Comparison of ENCODE assay signal across 18 cellular contexts in the genomic region with DNA sequence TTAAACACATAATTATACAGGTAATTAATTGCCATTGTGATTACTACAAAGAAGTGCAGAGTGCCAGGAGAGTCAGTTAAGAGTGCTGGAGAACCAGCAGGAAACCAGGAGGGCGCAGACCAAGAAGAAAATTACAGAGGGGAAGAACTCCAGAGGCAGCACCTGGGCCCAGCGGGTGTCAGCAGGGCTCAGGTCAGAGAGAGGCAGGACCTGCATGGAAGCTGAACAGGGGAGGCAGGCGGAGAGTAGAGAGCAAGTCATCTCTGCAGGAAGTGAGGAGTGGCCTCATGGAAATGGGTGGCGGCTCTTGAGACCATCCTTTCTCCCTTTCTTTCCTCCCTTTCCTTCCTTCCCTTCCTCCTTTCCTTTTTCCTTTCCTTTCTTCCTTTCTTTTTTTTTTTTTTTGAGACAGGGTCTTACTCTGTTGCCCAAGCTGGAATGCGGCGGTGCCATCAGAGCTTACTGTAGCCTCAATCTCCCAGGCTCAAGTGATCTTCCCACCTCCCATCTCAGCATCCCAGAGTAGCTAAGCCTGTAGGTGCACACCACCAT. TPM values are rescaled to one million over a fixed set of nuclear protein-coding genes. Genes with fewer than 3 reads are reported as not detected.
DNase-seq lines count a peak whose midpoint lies in the region; ATAC-seq and TF ChIP-seq lines count a peak whose summit lies in the region.
"Had no signal": no experiment of that assay in that cellular context is flagged by ENCODE, and none has a peak within 500 bp of the region (broad histone marks: within the 10 kb centered on the region; RNA-seq: fewer than 3 reads in every experiment).

No MANE protein-coding gene starts in this region.

- no peak overlapping the region for H3K4me3 ChIP-seq in endodermal cell (ENCODE audit: low read length)
- H3K4me3 ChIP-seq in ascending aorta, result no peak overlapping the region
- H3K4me3 ChIP-seq in CD8-positive, alpha-beta T cell (ENCODE audit: low read depth, low read length), result no peak overlapping the region
- H3K4me3 ChIP-seq: BLaER1 treated with 17β-estradiol and CSF1 and Interleukin-3, amounts not matched to agents 10 nM and 100 nM; GM12878 had no signal

- H3K36me3 ChIP-seq in endodermal cell (ENCODE audit: control insufficient read depth, insufficient read depth, low read length) (no peaks in the 10 kb centered on the region), ascending aorta (no peaks in the 10 kb centered on the region)
- no peaks in the 10 kb centered on the region for H3K36me3 ChIP-seq in CD8-positive, alpha-beta T cell (ENCODE audit: insufficient read depth, low read length)
- H3K36me3 ChIP-seq: BLaER1 treated with 17β-estradiol and CSF1 and Interleukin-3, amounts not matched to agents 10 nM and 100 nM had no signal

- H3K9me3 ChIP-seq in endodermal cell (ENCODE audit: control insufficient read depth, low read length) (no peaks in the 10 kb centered on the region), ascending aorta (no peaks in the 10 kb centered on the region)
- H3K9me3 ChIP-seq in CD8-positive, alpha-beta T cell (ENCODE audit: low read length), result no peaks in the 10 kb centered on the region
- H3K9me3 ChIP-seq: BLaER1 treated with 17β-estradiol and CSF1 and Interleukin-3, amounts not matched to agents 10 nM and 100 nM had no signal

- H3K4me1 Mint-ChIP-seq in T-helper 2 cell treated with Interferon-gamma antibody and Interleukin-4, amounts not matched to agents 5 μg/mL and 100 μg/mL, for 36 hours (ENCODE audit: low read depth), result peaks cover 6% of the 10 kb centered on the region
- H3K4me1 Mint-ChIP-seq in endodermal cell, result peaks cover 12% of the 10 kb centered on the region
- peaks cover 9% of the 10 kb centered on the region for H3K4me1 Mint-ChIP-seq in CD8-positive, alpha-beta T cell (ENCODE audit: low read depth)

- intact Hi-C loops in ascending aorta (cut with DNase I), result no loop called here
- intact Hi-C loops in CD8-positive, alpha-beta T cell (cut with DNase I, micrococcal nuclease), result no loop called here

- no peak overlapping the region for H3K4me3 Mint-ChIP-seq in T-helper 2 cell treated with Interferon-gamma antibody and Interleukin-4, amounts not matched to agents 5 μg/mL and 100 μg/mL, for 36 hours
- H3K4me3 Mint-ChIP-seq in endodermal cell, result no peak overlapping the region
- no peak overlapping the region for H3K4me3 Mint-ChIP-seq in CD8-positive, alpha-beta T cell
- H3K4me3 Mint-ChIP-seq: T-helper 17 cell had no signal

- CTCF ChIA-PET in CD8-positive, alpha-beta T cell (lab: Charles Lee), result interaction anchor here (2.7 kb wide), 1 partner anchor 11 kb away, joined by 6 read pairs; no protein-coding TSS in a partner anchor

- no peaks in the 10 kb centered on the region for H3K9me3 Mint-ChIP-seq in T-helper 2 cell treated with Interferon-gamma antibody and Interleukin-4, amounts not matched to agents 5 μg/mL and 100 μg/mL, for 36 hours
- no peaks in the 10 kb centered on the region for H3K9me3 Mint-ChIP-seq in endodermal cell
- H3K9me3 Mint-ChIP-seq in CD8-positive, alpha-beta T cell, result no peaks in the 10 kb centered on the region

- TF ChIP-seq CTCF in endodermal cell (conservative IDR thresholded peaks at IDR 0.05), result no peak
- TF ChIP-seq CTCF in ascending aorta (IDR thresholded peaks at IDR 0.05), result no peak
- TF ChIP-seq CTCF in CD8-positive, alpha-beta T cell (IDR thresholded peaks at IDR 0.05), result no peak

- no peaks in the 10 kb centered on the region for H3K36me3 Mint-ChIP-seq in T-helper 2 cell treated with Interferon-gamma antibody and Interleukin-4, amounts not matched to agents 5 μg/mL and 100 μg/mL, for 36 hours (ENCODE audit: low read depth)
- no peaks in the 10 kb centered on the region for H3K36me3 Mint-ChIP-seq in endodermal cell (ENCODE audit: low read depth)
- H3K36me3 Mint-ChIP-seq in CD8-positive, alpha-beta T cell, result peaks cover 5% of the 10 kb centered on the region

- H3K27me3 Mint-ChIP-seq in T-helper 2 cell treated with Interferon-gamma antibody and Interleukin-4, amounts not matched to agents 5 μg/mL and 100 μg/mL, for 36 hours (ENCODE audit: low read depth), result peaks cover 61% of the 10 kb centered on the region
- H3K27me3 Mint-ChIP-seq in endodermal cell (ENCODE audit: insufficient read depth), result peaks cover 38% of the 10 kb centered on the region
- peaks cover 22% of the 10 kb centered on the region for H3K27me3 Mint-ChIP-seq in CD8-positive, alpha-beta T cell (ENCODE audit: low read depth)

- H3K4me1 ChIP-seq in endodermal cell (ENCODE audit: control insufficient read depth, insufficient read depth, low read length) (peaks cover 3% of the 10 kb centered on the region), ascending aorta (peaks cover 0 to 3% of the 10 kb centered on the region in 2 donors)
- H3K4me1 ChIP-seq in CD8-positive, alpha-beta T cell (ENCODE audit: insufficient read depth, low read length), result peaks cover 9% of the 10 kb centered on the region

- no peak for ATAC-seq in HG03432 (IDR thresholded peaks at IDR 0.05; ENCODE audit: unreplicated experiment)
- no peak for ATAC-seq in GM19035 (IDR thresholded peaks at IDR 0.05; ENCODE audit: unreplicated experiment)
- no peak for ATAC-seq in CD8-positive, alpha-beta T cell
- ATAC-seq: GM12878, T-helper 17 cell had no signal

- 65 to 85% methylated on average over 2 to 6 of the region's 6 CpGs for WGBS in endodermal cell (ENCODE audit: insufficient coverage in 1 of 2, insufficient read length in 1 of 2), 2 experiments

- H3K27me3 ChIP-seq in endodermal cell (ENCODE audit: control insufficient read depth, insufficient read depth, low read length, poor library complexity, severe bottlenecking) (no peaks in the 10 kb centered on the region), ascending aorta (no peaks in the 10 kb centered on the region)
- H3K27me3 ChIP-seq in CD8-positive, alpha-beta T cell (ENCODE audit: insufficient read depth, low read length), result peaks cover 4% of the 10 kb centered on the region
- H3K27me3 ChIP-seq: BLaER1 treated with 17β-estradiol and CSF1 and Interleukin-3, amounts not matched to agents 10 nM and 100 nM had no signal

- DNase-seq in T-helper 2 cell treated with Interferon-gamma antibody and Interleukin-4, amounts not matched to agents 5 μg/mL and 100 μg/mL, for 36 hours (ENCODE audit: low spot score), result no peak
- no peak for DNase-seq in T-helper 2 cell
- peak; percentile 50 for DNase-seq in NCI-H146 (lab: John Stamatoyannopoulos, UW)
- DNase-seq in endodermal cell, result peak; percentile 76
- no peak for DNase-seq in ascending aorta (ENCODE audit: low spot score in 2 of 2)
- DNase-seq in CD8-positive, alpha-beta T cell, result no peak
- DNase-seq: DMS153, KBM-7, NCI-H1092, NCI-H2029 treated with DMSO at 0.1 percent for 48 hours, NCI-H345, NCI-H774, SHP77 treated with DMSO at 0.1 percent for 48 hours, T-helper 17 cell had no signal

- H3K27ac ChIP-seq in endodermal cell (ENCODE audit: low read depth, low read length), result no peak overlapping the region
- no peak overlapping the region for H3K27ac ChIP-seq in ascending aorta
- H3K27ac ChIP-seq in CD8-positive, alpha-beta T cell (ENCODE audit: low read depth, low read length), result no peak overlapping the region
- H3K27ac ChIP-seq: BLaER1 treated with 17β-estradiol and CSF1 and Interleukin-3, amounts not matched to agents 10 nM and 100 nM had no signal

- peak overlapping the region; percentile 36 for H3K27ac Mint-ChIP-seq in T-helper 2 cell treated with Interferon-gamma antibody and Interleukin-4, amounts not matched to agents 5 μg/mL and 100 μg/mL, for 36 hours
- no peak overlapping the region for H3K27ac Mint-ChIP-seq in endodermal cell
- H3K27ac Mint-ChIP-seq in CD8-positive, alpha-beta T cell, result no peak overlapping the region
- H3K27ac Mint-ChIP-seq: T-helper 17 cell had no signal

- POLR2A ChIA-PET in CD8-positive, alpha-beta T cell (lab: Charles Lee), result no interaction called here

- H3K9ac ChIP-seq in endodermal cell (ENCODE audit: extremely low read depth, low read length, poor library complexity, severe bottlenecking), result no peak overlapping the region
- H3K9ac ChIP-seq: BLaER1 treated with 17β-estradiol and CSF1 and Interleukin-3, amounts not matched to agents 10 nM and 100 nM had no signal

RNA-seq across cellular contexts. Expression of a gene that starts 4.0 kb away (rescaled TPM):
- total RNA-seq in endodermal cell (10 to 100 TPM; 19.7 to 24.9 TPM), ascending aorta (8.9 TPM)
- polyA plus RNA-seq in endodermal cell (2013, experiment 1 of 2), result 9.9 TPM
- 9.6 TPM for polyA plus RNA-seq in endodermal cell (2013, experiment 2 of 2)
- total RNA-seq in CD8-positive, alpha-beta T cell, result 1 to 10 TPM; 3.0 to 3.3 TPM

RNA-seq across cellular contexts. Expression of a gene that starts 51.6 kb away (rescaled TPM):
- total RNA-seq in endodermal cell (10 to 100 TPM; 17.4 to 24.2 TPM), ascending aorta (2.4 TPM)
- polyA plus RNA-seq in endodermal cell (2013, experiment 1 of 2), result 7.9 TPM
- polyA plus RNA-seq in endodermal cell (2013, experiment 2 of 2), result 12.3 TPM
- 10 to 100 TPM; 55.7 to 65.0 TPM for total RNA-seq in CD8-positive, alpha-beta T cell

RNA-seq across cellular contexts. Expression of a gene that starts 58.2 kb away (rescaled TPM):
- total RNA-seq in endodermal cell (10 to 100 TPM; 23.3 to 25.0 TPM), ascending aorta (9.8 TPM)
- 21.4 TPM for polyA plus RNA-seq in endodermal cell (2013, experiment 1 of 2)
- polyA plus RNA-seq in endodermal cell (2013, experiment 2 of 2), result 19.9 TPM
- total RNA-seq in CD8-positive, alpha-beta T cell, result 1 to 10 TPM; 4.9 to 5.4 TPM

Comparison
In these comparisons a context has a peak if more than half of its experiments do, and no peak if none do; other contexts are left out.
1. DNase-seq: peak in NCI-H146 (single experiment) and endodermal cell (single experiment); none in T-helper 2 cell treated with Interferon-gamma antibody and Interleukin-4, amounts not matched to agents 5 μg/mL and 100 μg/mL, for 36 hours (single experiment), T-helper 2 cell (0 of 5), ascending aorta (0 of 2) and CD8-positive, alpha-beta T cell (0 of 7).